In the genomic region with DNA sequence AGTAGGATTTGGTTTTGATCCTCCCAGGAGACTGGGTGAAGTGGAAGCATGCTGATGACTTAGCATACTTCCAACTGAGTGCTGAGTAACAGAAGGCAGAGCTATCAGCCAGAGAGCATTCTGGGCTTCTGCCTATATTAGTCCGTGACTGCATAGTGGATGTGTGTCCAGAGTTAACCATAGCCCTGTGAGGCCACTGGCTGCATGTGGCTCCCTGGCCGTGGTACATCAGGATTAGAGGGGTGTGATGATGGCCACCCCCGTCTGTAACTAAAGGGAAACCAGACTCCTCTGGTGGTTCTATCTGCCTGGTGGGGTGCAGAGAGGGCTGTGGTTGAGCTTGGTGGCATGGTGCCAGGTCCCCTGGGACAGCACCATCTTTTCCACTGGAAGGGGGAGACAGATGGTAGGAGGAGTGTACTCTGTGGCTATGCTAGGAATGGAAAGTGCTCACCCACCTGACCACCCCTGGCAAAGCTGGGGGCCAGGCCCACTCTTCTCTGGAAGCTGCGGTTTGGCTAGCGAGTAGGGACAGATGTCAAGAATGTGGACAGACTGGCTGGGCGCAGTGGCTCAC, we compare ENCODE assay signal across 9 cellular contexts. TPM values are rescaled to one million over a fixed set of nuclear protein-coding genes. Genes with fewer than 3 reads are reported as not detected.
DNase-seq lines count a peak whose midpoint lies in the region; ATAC-seq and TF ChIP-seq lines count a peak whose summit lies in the region.
"Had no signal": no experiment of that assay in that cellular context is flagged by ENCODE, and none has a peak within 500 bp of the region (broad histone marks: within the 10 kb centered on the region; RNA-seq: fewer than 3 reads in every experiment).

No MANE protein-coding gene starts in this region.

- H3K36me3 Mint-ChIP-seq in Calu3 (ENCODE audit: insufficient read depth, unreplicated experiment) = peaks cover 5% of the 10 kb centered on the region
- H3K36me3 Mint-ChIP-seq in neural progenitor cell = peaks cover 9% of the 10 kb centered on the region

- DNase-seq in Calu3 (peak; percentile 75), M059J (ENCODE audit: low read depth) (peak; percentile 26), adipocyte (ENCODE audit: low read depth) (peak; percentile 63), lower lobe of right lung (no peak), NK-92 (lab: John Stamatoyannopoulos, UW; ENCODE audit: unreplicated experiment) (no peak), pons (ENCODE audit: low spot score) (no peak), HAP-1 (ENCODE audit: low spot score in 2 of 2) (no peak), neural progenitor cell (ENCODE audit: low spot score) (no peak)
- DNase-seq: activated naive CD8-positive, alpha-beta T cell treated with anti-CD3 and anti-CD28 coated beads, Interleukin-2, amount 10 ng/mL, durations not matched to agents 7 days and 5 days had no signal

- H3K9me3 ChIP-seq in adipocyte (ENCODE audit: control insufficient read depth, low read length) = no peaks in the 10 kb centered on the region
- peaks cover 5% of the 10 kb centered on the region for H3K9me3 ChIP-seq in lower lobe of right lung
- H3K9me3 ChIP-seq in HAP-1 = no peaks in the 10 kb centered on the region
- no peaks in the 10 kb centered on the region for H3K9me3 ChIP-seq in neural progenitor cell (ENCODE audit: low read depth)

- no peaks in the 10 kb centered on the region for H4K20me1 ChIP-seq in neural progenitor cell (ENCODE audit: low read depth)

- H2AFZ ChIP-seq in neural progenitor cell (replicated peaks) = no peak overlapping the region

- H3K4me3 ChIP-seq in adipocyte (ENCODE audit: low read length) = peak overlapping the region; percentile 40
- H3K4me3 ChIP-seq in lower lobe of right lung = no peak overlapping the region
- no peak overlapping the region for H3K4me3 ChIP-seq in HAP-1
- H3K4me3 ChIP-seq in neural progenitor cell = no peak overlapping the region

- H3K27me3 ChIP-seq in adipocyte (replicated peaks; ENCODE audit: control insufficient read depth, insufficient read depth, low read length) (no peaks in the 10 kb centered on the region), lower lobe of right lung (ENCODE audit: low read depth) (no peaks in the 10 kb centered on the region), HAP-1 (ENCODE audit: low read depth) (no peaks in the 10 kb centered on the region), neural progenitor cell (no peaks in the 10 kb centered on the region)

- CTCF ChIA-PET in Calu3 (lab: Charles Lee) = interaction anchor here (0.6 to 0.7 kb wide), 2 partner anchors 27 to 123 kb away, joined by 3 read pairs; partner anchors contain the start of gene ABCD4

- no peak for TF ChIP-seq CTCF in Calu3 (IDR thresholded peaks at IDR 0.05; ENCODE audit: unreplicated experiment)
- no peak for TF ChIP-seq CTCF in lower lobe of right lung (IDR thresholded peaks at IDR 0.05)
- TF ChIP-seq CTCF in neural progenitor cell (IDR thresholded peaks at IDR 0.05) = no peak

- H3K4me2 ChIP-seq in neural progenitor cell = no peak overlapping the region

- H3K9ac ChIP-seq in adipocyte (ENCODE audit: low read length) (peak overlapping the region; percentile 34), neural progenitor cell (no peak overlapping the region)

- H3K36me3 ChIP-seq in adipocyte (ENCODE audit: control insufficient read depth, insufficient read depth, low read length, severe bottlenecking) = no peaks in the 10 kb centered on the region
- no peaks in the 10 kb centered on the region for H3K36me3 ChIP-seq in lower lobe of right lung
- no peaks in the 10 kb centered on the region for H3K36me3 ChIP-seq in HAP-1 (replicated peaks)
- H3K36me3 ChIP-seq in neural progenitor cell = no peaks in the 10 kb centered on the region

- H3K9me3 Mint-ChIP-seq in Calu3 (ENCODE audit: low read depth, unreplicated experiment) (no peaks in the 10 kb centered on the region), neural progenitor cell (peaks cover 11% of the 10 kb centered on the region)

- H3K79me2 ChIP-seq in neural progenitor cell (ENCODE audit: low read depth) = no peaks in the 10 kb centered on the region

- BruUV-seq in Calu3 (replicated peaks; lab: Mats Ljungman, UMichigan) = no TSS peak

- intact Hi-C loops in Calu3 (cut with micrococcal nuclease; ENCODE audit: unreplicated experiment) (no loop called here), lower lobe of right lung (cut with DNase I) (no loop called here)

- ATAC-seq in lower lobe of right lung = peak; percentile 54 to 64

- no peak overlapping the region for H3K4me3 Mint-ChIP-seq in Calu3 (ENCODE audit: low read depth, unreplicated experiment)
- H3K4me3 Mint-ChIP-seq in neural progenitor cell = no peak overlapping the region
- H3K4me3 Mint-ChIP-seq: activated naive CD8-positive, alpha-beta T cell treated with anti-CD3 and anti-CD28 coated beads, Interleukin-2, amount 10 ng/mL, durations not matched to agents 7 days and 5 days had no signal

- H3K27ac Mint-ChIP-seq in Calu3 (ENCODE audit: unreplicated experiment) (peak overlapping the region; percentile 78), neural progenitor cell (no peak overlapping the region)
- H3K27ac Mint-ChIP-seq: activated naive CD8-positive, alpha-beta T cell treated with anti-CD3 and anti-CD28 coated beads, Interleukin-2, amount 10 ng/mL, durations not matched to agents 7 days and 5 days had no signal

- in situ Hi-C loops in HAP-1 (cut with MboI; ENCODE audit: low sequenced_read_pairs) = no loop called here

- H3K27ac ChIP-seq in lower lobe of right lung (no peak overlapping the region), neural progenitor cell (no peak overlapping the region)

- H3K27me3 Mint-ChIP-seq in Calu3 (ENCODE audit: unreplicated experiment) (no peaks in the 10 kb centered on the region), neural progenitor cell (ENCODE audit: insufficient read depth, low read depth) (peaks cover 7% of the 10 kb centered on the region)
- H3K27me3 Mint-ChIP-seq: activated naive CD8-positive, alpha-beta T cell treated with anti-CD3 and anti-CD28 coated beads, Interleukin-2, amount 10 ng/mL, durations not matched to agents 7 days and 5 days had no signal

- peaks cover 11% of the 10 kb centered on the region for H3F3A ChIP-seq in neural progenitor cell (ENCODE audit: low read depth)

- H3K4me1 ChIP-seq in adipocyte (ENCODE audit: control insufficient read depth, insufficient read depth, low read length) = peaks cover 16% of the 10 kb centered on the region
- no peaks in the 10 kb centered on the region for H3K4me1 ChIP-seq in lower lobe of right lung
- no peaks in the 10 kb centered on the region for H3K4me1 ChIP-seq in HAP-1
- H3K4me1 ChIP-seq in neural progenitor cell = no peaks in the 10 kb centered on the region

- peaks cover 13% of the 10 kb centered on the region for H3K4me1 Mint-ChIP-seq in Calu3 (ENCODE audit: low read depth, unreplicated experiment)
- peaks cover 7% of the 10 kb centered on the region for H3K4me1 Mint-ChIP-seq in neural progenitor cell

RNA-seq across cellular contexts. Expression of gene ABCD4, which starts 27.4 kb away (rescaled TPM):
- 59.6 and 72.4 TPM in 2 replicates for total RNA-seq in Calu3 (2022)
- 18.2 and 27.1 TPM in 2 replicates for total RNA-seq in M059J (2014; rRNA removed; shearing (Covaris generic))
- total RNA-seq in lower lobe of right lung = 53.3 TPM
- 66.6 and 110 TPM in 2 replicates for total RNA-seq in neural progenitor cell (ENCODE audit: low replicate concordance)

RNA-seq across cellular contexts. Expression of gene VSX2, which starts 36.1 kb away (rescaled TPM):
- total RNA-seq in Calu3 (2022) = not detected in 2 replicates
- not detected in 2 replicates for total RNA-seq in M059J (2014; rRNA removed; shearing (Covaris generic))
- not detected for total RNA-seq in lower lobe of right lung
- 0.51 and 1.3 TPM in 2 replicates for total RNA-seq in neural progenitor cell (ENCODE audit: low replicate concordance)
- total RNA-seq: activated naive CD8-positive, alpha-beta T cell treated with anti-CD3 and anti-CD28 coated beads, Interleukin-2, amount 10 ng/mL, durations not matched to agents 7 days and 5 days had no signal

Comparison
In these comparisons a context has a peak if more than half of its experiments do, and no peak if none do; other contexts are left out.
1. DNase-seq: peak in Calu3 (single experiment), M059J (single experiment) and adipocyte (single experiment); none in lower lobe of right lung (single experiment), NK-92 (single experiment), pons (single experiment), HAP-1 (0 of 2) and neural progenitor cell (single experiment).